Comparison of ENCODE assay signal across 1 cellular context in genomic region chr22:45644714-45645113, GRCh38.
TF ChIP-seq lines count a peak whose summit lies in the region.

No MANE protein-coding gene starts in this region.

TF ChIP-seq in HCT116, 20 proteins besides CTCF, POLR2A, EP300 and RAD21 (continued from another document):
- TF ChIP-seq, protein P1, sequence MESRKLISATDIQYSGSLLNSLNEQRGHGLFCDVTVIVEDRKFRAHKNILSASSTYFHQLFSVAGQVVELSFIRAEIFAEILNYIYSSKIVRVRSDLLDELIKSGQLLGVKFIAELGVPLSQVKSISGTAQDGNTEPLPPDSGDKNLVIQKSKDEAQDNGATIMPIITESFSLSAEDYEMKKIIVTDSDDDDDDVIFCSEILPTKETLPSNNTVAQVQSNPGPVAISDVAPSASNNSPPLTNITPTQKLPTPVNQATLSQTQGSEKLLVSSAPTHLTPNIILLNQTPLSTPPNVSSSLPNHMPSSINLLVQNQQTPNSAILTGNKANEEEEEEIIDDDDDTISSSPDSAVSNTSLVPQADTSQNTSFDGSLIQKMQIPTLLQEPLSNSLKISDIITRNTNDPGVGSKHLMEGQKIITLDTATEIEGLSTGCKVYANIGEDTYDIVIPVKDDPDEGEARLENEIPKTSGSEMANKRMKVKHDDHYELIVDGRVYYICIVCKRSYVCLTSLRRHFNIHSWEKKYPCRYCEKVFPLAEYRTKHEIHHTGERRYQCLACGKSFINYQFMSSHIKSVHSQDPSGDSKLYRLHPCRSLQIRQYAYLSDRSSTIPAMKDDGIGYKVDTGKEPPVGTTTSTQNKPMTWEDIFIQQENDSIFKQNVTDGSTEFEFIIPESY (IDR thresholded peaks at IDR 0.05; ENCODE audit: extremely low read depth, insufficient replicate concordance, low read length), result no peak
- TF ChIP-seq CEBPB (IDR thresholded peaks at IDR 0.05; ENCODE audit: low read depth), result no peak
- TF ChIP-seq EZH2phosphoT487 (IDR thresholded peaks at IDR 0.05; ENCODE audit: borderline replicate concordance), result no peak
- TF ChIP-seq, protein P2, sequence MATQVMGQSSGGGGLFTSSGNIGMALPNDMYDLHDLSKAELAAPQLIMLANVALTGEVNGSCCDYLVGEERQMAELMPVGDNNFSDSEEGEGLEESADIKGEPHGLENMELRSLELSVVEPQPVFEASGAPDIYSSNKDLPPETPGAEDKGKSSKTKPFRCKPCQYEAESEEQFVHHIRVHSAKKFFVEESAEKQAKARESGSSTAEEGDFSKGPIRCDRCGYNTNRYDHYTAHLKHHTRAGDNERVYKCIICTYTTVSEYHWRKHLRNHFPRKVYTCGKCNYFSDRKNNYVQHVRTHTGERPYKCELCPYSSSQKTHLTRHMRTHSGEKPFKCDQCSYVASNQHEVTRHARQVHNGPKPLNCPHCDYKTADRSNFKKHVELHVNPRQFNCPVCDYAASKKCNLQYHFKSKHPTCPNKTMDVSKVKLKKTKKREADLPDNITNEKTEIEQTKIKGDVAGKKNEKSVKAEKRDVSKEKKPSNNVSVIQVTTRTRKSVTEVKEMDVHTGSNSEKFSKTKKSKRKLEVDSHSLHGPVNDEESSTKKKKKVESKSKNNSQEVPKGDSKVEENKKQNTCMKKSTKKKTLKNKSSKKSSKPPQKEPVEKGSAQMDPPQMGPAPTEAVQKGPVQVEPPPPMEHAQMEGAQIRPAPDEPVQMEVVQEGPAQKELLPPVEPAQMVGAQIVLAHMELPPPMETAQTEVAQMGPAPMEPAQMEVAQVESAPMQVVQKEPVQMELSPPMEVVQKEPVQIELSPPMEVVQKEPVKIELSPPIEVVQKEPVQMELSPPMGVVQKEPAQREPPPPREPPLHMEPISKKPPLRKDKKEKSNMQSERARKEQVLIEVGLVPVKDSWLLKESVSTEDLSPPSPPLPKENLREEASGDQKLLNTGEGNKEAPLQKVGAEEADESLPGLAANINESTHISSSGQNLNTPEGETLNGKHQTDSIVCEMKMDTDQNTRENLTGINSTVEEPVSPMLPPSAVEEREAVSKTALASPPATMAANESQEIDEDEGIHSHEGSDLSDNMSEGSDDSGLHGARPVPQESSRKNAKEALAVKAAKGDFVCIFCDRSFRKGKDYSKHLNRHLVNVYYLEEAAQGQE (IDR thresholded peaks at IDR 0.05; ENCODE audit: low read depth), result no peak
- no peak for TF ChIP-seq POLR2AphosphoS5 (IDR thresholded peaks at IDR 0.05; ENCODE audit: low read depth, low read length)
TF ChIP-seq in HCT116: peak in this region for 0.
